Comparison of ENCODE assay signal across 17 cellular contexts in genomic region chr7:149723082-149723767, GRCh38. TPM values are rescaled to one million over a fixed set of nuclear protein-coding genes. Genes with fewer than 3 reads are reported as not detected.
A peak's percentile ranks its signal among the peaks of the same experiment; 100 is the strongest.
DNase-seq lines count a peak whose midpoint lies in the region; ATAC-seq, FAIRE-seq and TF ChIP-seq lines count a peak whose summit lies in the region.
"Had no signal": no experiment of that assay in that cellular context is flagged by ENCODE, and none has a peak within 500 bp of the region (broad histone marks: within the 10 kb centered on the region; RNA-seq: fewer than 3 reads in every experiment).

No MANE protein-coding gene starts in this region.

- TF ChIP-seq CTCF in kidney (IDR thresholded peaks at IDR 0.05; ENCODE audit: borderline replicate concordance, extremely low read depth, insufficient read depth) (no peak), spleen (IDR thresholded peaks at IDR 0.05 in 8 of 11, conservative IDR thresholded peaks at IDR 0.05 in 3 of 11) (no peak), GM13977 (IDR thresholded peaks at IDR 0.05; ENCODE audit: extremely low read depth, insufficient read depth, missing control alignments) (no peak)

- H3K9me3 Mint-ChIP-seq in activated naive CD4-positive, alpha-beta T cell treated with anti-CD3 and anti-CD28 coated beads, Interleukin-2, amount 50 U/mL, for 72 hours: no peaks in the 10 kb centered on the region

- H3K36me3 ChIP-seq in kidney (ENCODE audit: control insufficient read depth in 1 of 2, insufficient read depth in 2 of 2, low read length in 2 of 2) (peaks cover 8 to 25% of the 10 kb centered on the region in 2 donors), spleen (peaks cover 0 to 93% (median 63%) of the 10 kb centered on the region in 6 donors)

- H3K27ac Mint-ChIP-seq in activated naive CD4-positive, alpha-beta T cell treated with anti-CD3 and anti-CD28 coated beads, Interleukin-2, amount 50 U/mL, for 72 hours: peak overlapping the region; percentile 39 to 72
- H3K27ac Mint-ChIP-seq: CD4-positive, CD25-positive, alpha-beta regulatory T cell; HFFc6 had no signal

- in situ Hi-C loops in GM13977 (cut with MboI; ENCODE audit: low pct_unique_long_range_greater_than_20kb, low sequenced_read_pairs, unreplicated experiment): no loop called here

- peaks cover 6 to 9% of the 10 kb centered on the region in 2 donors for H3K4me1 ChIP-seq in kidney (ENCODE audit: control insufficient read depth in 1 of 2, insufficient read depth in 1 of 2, low read depth in 1 of 2, low read length in 2 of 2)
- peaks cover 0 to 16% (median 0%) of the 10 kb centered on the region in 6 donors for H3K4me1 ChIP-seq in spleen

- H3K36me3 Mint-ChIP-seq in activated naive CD4-positive, alpha-beta T cell treated with anti-CD3 and anti-CD28 coated beads, Interleukin-2, amount 50 U/mL, for 72 hours: no peaks in the 10 kb centered on the region

- TF ChIP-seq POLR2A in spleen (IDR thresholded peaks at IDR 0.05): no peak

- no peaks in the 10 kb centered on the region for H3K9me3 ChIP-seq in kidney (ENCODE audit: control insufficient read depth in 1 of 2, low read length in 2 of 2)
- H3K9me3 ChIP-seq in spleen: no peaks in the 10 kb centered on the region
- H3K9me3 ChIP-seq: BLaER1 treated with 17β-estradiol and CSF1 and Interleukin-3, amounts not matched to agents 10 nM and 100 nM had no signal

- no peaks in the 10 kb centered on the region for H3K27me3 ChIP-seq in spleen (replicated peaks in 1 of 7)
- H3K27me3 ChIP-seq: BLaER1 treated with 17β-estradiol and CSF1 and Interleukin-3, amounts not matched to agents 10 nM and 100 nM had no signal

- intact Hi-C loops in kidney (cut with DNase I) (no loop called here), spleen (cut with DNase I; ENCODE audit: low total_unique reads) (no loop called here)

- no peak for DNase-seq in activated naive CD4-positive, alpha-beta T cell treated with anti-CD3 and anti-CD28 coated beads, Interleukin-2, amount 50 U/mL, for 72 hours (ENCODE audit: low spot score in 2 of 2)
- DNase-seq in activated naive CD4-positive, alpha-beta T cell (lab: John Stamatoyannopoulos, UW): no peak
- peak; percentile 56 for DNase-seq in kidney
- peak; percentile 63 for DNase-seq in spleen
- no peak for DNase-seq in GM13977 (ENCODE audit: low spot score)
- DNase-seq: ACHN; CD4-positive, CD25-positive, alpha-beta regulatory T cell; DMS53; HCEC 1CT; HFFc6; KBM-7 had no signal

- ATAC-seq in activated naive CD4-positive, alpha-beta T cell treated with anti-CD3 and anti-CD28 coated beads, Interleukin-2, amount 50 U/mL, for 72 hours: no peak
- no peak for ATAC-seq in GM18517 (IDR thresholded peaks at IDR 0.05; ENCODE audit: unreplicated experiment)
- no peak for ATAC-seq in GM21528 (IDR thresholded peaks at IDR 0.05; ENCODE audit: low FRiP score, unreplicated experiment)

- H3K27ac ChIP-seq in kidney (ENCODE audit: low read depth in 2 of 2, low read length in 2 of 2) (no peak overlapping the region), spleen (no peak overlapping the region)
- H3K27ac ChIP-seq: BLaER1 treated with 17β-estradiol and CSF1 and Interleukin-3, amounts not matched to agents 10 nM and 100 nM had no signal

- H3K9ac ChIP-seq in kidney (ENCODE audit: low read length in 2 of 2): no peak overlapping the region
- H3K9ac ChIP-seq: BLaER1 treated with 17β-estradiol and CSF1 and Interleukin-3, amounts not matched to agents 10 nM and 100 nM had no signal

- no peak overlapping the region for H3K4me3 ChIP-seq in kidney (ENCODE audit: low read length in 2 of 2)
- no peak overlapping the region for H3K4me3 ChIP-seq in spleen
- H3K4me3 ChIP-seq: BLaER1 treated with 17β-estradiol and CSF1 and Interleukin-3, amounts not matched to agents 10 nM and 100 nM had no signal

- FAIRE-seq in kidney (lab: Jason Lieb, UNC): no peak
- FAIRE-seq: GM18507, GM19239 had no signal

- WGBS in spleen, 5 donors: 85 to 95% (median 87%) methylated on average over 9 to 13 of the region's 13 CpGs

RNA-seq across cellular contexts. Expression of gene ZNF467, which starts 50.2 kb away (rescaled TPM):
- total RNA-seq in activated naive CD4-positive, alpha-beta T cell treated with anti-CD3 and anti-CD28 coated beads, Interleukin-2, amount 50 U/mL, for 72 hours: under 1 TPM; 0.23 to 0.25 TPM
- 24.5 TPM for total RNA-seq in kidney
- polyA plus RNA-seq in kidney (ENCODE audit: insufficient read depth, low read depth, low replicate concordance): 15.0 TPM
- total RNA-seq in spleen: 10 to 100 TPM; 25.5 to 48.5 (median 37.6) TPM
- 10 to 100 TPM in 2 of 3 donors, 1 to 10 TPM in 1; 6.0 to 15.2 (median 12.8) TPM for polyA plus RNA-seq in spleen
- total RNA-seq: A172 had no signal

Comparison
In these comparisons a context has a peak if more than half of its experiments do, and no peak if none do; other contexts are left out.
1. DNase-seq: peak in kidney (single experiment) and spleen (single experiment); none in activated naive CD4-positive, alpha-beta T cell treated with anti-CD3 and anti-CD28 coated beads, Interleukin-2, amount 50 U/mL, for 72 hours (0 of 2), activated naive CD4-positive, alpha-beta T cell (0 of 4) and GM13977 (single experiment).
2. RNA of gene ZNF467, which starts 50.2 kb away (total RNA-seq): 25.5 to 48.5 TPM in spleen and 24.5 TPM in kidney (single experiment); 0.23 to 0.25 TPM in activated naive CD4-positive, alpha-beta T cell treated with anti-CD3 and anti-CD28 coated beads, Interleukin-2, amount 50 U/mL, for 72 hours; every median in the first group is over 10 times any median in the second.